Comparison of ENCODE assay signal across 2 cellular contexts in the genomic region with DNA sequence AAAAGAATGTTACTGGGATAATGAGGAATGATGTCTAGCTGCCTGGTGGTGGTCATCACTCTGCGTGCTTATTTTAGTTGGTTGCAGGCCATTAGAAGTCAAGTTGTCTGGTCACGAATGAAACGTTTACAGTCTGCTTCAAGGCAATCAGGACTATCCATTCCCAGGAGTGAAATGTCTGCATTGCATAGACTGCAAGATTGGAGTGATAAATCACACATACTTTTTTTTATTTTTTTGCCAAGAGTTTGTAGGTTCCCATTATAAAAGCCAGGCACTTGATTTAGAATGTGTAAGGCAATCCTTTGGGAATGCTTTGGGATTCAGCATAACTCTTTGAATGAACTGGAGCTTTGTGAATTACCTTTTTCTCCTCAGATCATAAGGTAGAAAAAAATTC.
TF ChIP-seq lines count a peak whose summit lies in the region.

No MANE protein-coding gene starts in this region.

TF ChIP-seq in SK-N-SH treated with all-trans-retinoic acid at 6 μM for 48 hours, 23 proteins besides CTCF, POLR2A, EP300 and RAD21 (continued from another document):
- TF ChIP-seq TSHZ2 (CRISPR knock-in tag; IDR thresholded peaks at IDR 0.05) (no peak), POU6F1 (CRISPR knock-in tag; IDR thresholded peaks at IDR 0.05; ENCODE audit: borderline replicate concordance, low read depth) (no peak), PATZ1 (CRISPR knock-in tag; IDR thresholded peaks at IDR 0.05; ENCODE audit: borderline replicate concordance) (no peak), ISL1 (CRISPR knock-in tag; IDR thresholded peaks at IDR 0.05) (peak; percentile 79; the same call in 1 of the 2 replicates), ESRRG (CRISPR knock-in tag; IDR thresholded peaks at IDR 0.05) (no peak), ZNF565 (CRISPR knock-in tag; conservative IDR thresholded peaks at IDR 0.05; ENCODE audit: low read depth) (no peak), PPARA (CRISPR knock-in tag; IDR thresholded peaks at IDR 0.05; ENCODE audit: borderline replicate concordance) (no peak), CSRNP3 (CRISPR knock-in tag; IDR thresholded peaks at IDR 0.05) (no peak), CSDC2 (CRISPR knock-in tag; IDR thresholded peaks at IDR 0.05) (0 out of 2 replicates have a peak, but pooled peaks have one; percentile 56), GLIS3 (CRISPR knock-in tag; IDR thresholded peaks at IDR 0.05) (no peak)

TF ChIP-seq in SK-N-SH, 30 proteins besides CTCF, POLR2A, EP300 and RAD21 (continued from another document):
- no peak for TF ChIP-seq TEAD4 (IDR thresholded peaks at IDR 0.05; ENCODE audit: borderline replicate concordance, insufficient read depth)
- no peak for TF ChIP-seq NFIC (IDR thresholded peaks at IDR 0.05; ENCODE audit: borderline replicate concordance)
- no peak for TF ChIP-seq FOXM1 (IDR thresholded peaks at IDR 0.05; ENCODE audit: low read depth)
- TF ChIP-seq RCOR1 (IDR thresholded peaks at IDR 0.05; ENCODE audit: low read length), result no peak
- TF ChIP-seq JUND (IDR thresholded peaks at IDR 0.05), result no peak
- no peak for TF ChIP-seq MEF2A (IDR thresholded peaks at IDR 0.05; ENCODE audit: borderline replicate concordance, low read depth)
- TF ChIP-seq FOXJ3 (CRISPR knock-in tag; IDR thresholded peaks at IDR 0.05), result no peak
- TF ChIP-seq SMC3 (IDR thresholded peaks at IDR 0.05; ENCODE audit: low read depth, low read length), result no peak
- TF ChIP-seq FOSL2 (IDR thresholded peaks at IDR 0.05; ENCODE audit: borderline replicate concordance, low read depth), result no peak
- no peak for TF ChIP-seq YY1 (IDR thresholded peaks at IDR 0.05; ENCODE audit: low read depth)
